ENCODE assay signal across 16 cellular contexts in the genomic region with DNA sequence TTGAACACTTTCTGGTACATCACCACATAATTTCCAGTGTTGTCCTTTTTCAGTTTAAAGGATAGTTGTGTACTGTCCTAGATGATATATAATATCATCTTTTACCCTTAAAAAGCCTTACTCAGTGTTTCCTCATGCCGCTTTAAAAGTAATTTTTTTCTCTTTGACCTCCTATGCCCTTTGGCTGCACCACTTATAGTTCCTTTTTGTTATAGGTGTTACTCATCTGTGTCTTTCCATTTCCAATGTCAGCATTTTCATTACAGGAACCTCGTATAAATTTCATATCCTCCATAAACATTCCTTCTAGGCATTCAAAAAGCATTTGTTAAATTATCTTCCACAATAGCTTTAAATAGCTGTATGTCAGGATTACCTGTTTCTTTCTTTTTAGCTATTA. TPM values are rescaled to one million over a fixed set of nuclear protein-coding genes. Genes with fewer than 3 reads are reported as not detected.
DNase-seq lines count a peak whose midpoint lies in the region; ATAC-seq, FAIRE-seq and TF ChIP-seq lines count a peak whose summit lies in the region.
"Had no signal": no experiment of that assay in that cellular context is flagged by ENCODE, and none has a peak within 500 bp of the region (broad histone marks: within the 10 kb centered on the region; RNA-seq: fewer than 3 reads in every experiment).

No MANE protein-coding gene starts in this region.

- RAD21 ChIA-PET in GM12878 (lab: Charles Lee; ENCODE audit: unreplicated experiment), result interaction anchor here (0.9 kb wide), 1 partner anchor 38 kb away, joined by 3 read pairs; no protein-coding TSS in a partner anchor

- POLR2A ChIA-PET in GM12878 (lab: Charles Lee), result interaction anchor here (1.3 to 1.4 kb wide), 2 partner anchors 11 to 38 kb away, joined by 5 to 6 read pairs; no protein-coding TSS in a partner anchor

- no peak for ATAC-seq in GM12878
- no peak for ATAC-seq in left lobe of liver

- H3K9ac ChIP-seq in GM12878 (ENCODE audit: control insufficient read depth, insufficient read depth, low read length), result no peak overlapping the region

- TF ChIP-seq CTCF in GM12878 (IDR thresholded peaks at IDR 0.05 in 2 of 3, conservative IDR thresholded peaks at IDR 0.05 in 1 of 3; ENCODE audit: control insufficient read depth in 2 of 3, extremely low read depth in 1 of 3, insufficient read depth in 1 of 3, low read depth in 3 of 3, low read length in 3 of 3) (no peak), Peyer's patch (IDR thresholded peaks at IDR 0.05) (no peak)

- no peak overlapping the region for H3K4me3 ChIP-seq in GM12878
- H3K4me3 ChIP-seq in Peyer's patch, result no peak overlapping the region

- no TSS peak for BruUV-seq in GM12878 (replicated peaks; lab: Mats Ljungman, UMichigan)

- H3K4me2 ChIP-seq in GM12878 (ENCODE audit: control insufficient read depth, insufficient read depth), result no peak overlapping the region

- in situ Hi-C loops in GM12878 (cut with MboI), result no loop called here

- H3K4me1 ChIP-seq in GM12878 (ENCODE audit: control insufficient read depth, insufficient read depth, low read length) (peaks cover 11% of the 10 kb centered on the region; the same call in 1 of the 2 replicates), Peyer's patch (no peaks in the 10 kb centered on the region)

- DNase-seq in CD1c-positive myeloid dendritic cell (ENCODE audit: extremely low spot score) (peak; percentile 51), M059J (ENCODE audit: low read depth) (peak; percentile 22), GM12878 (ENCODE audit: low read depth, low spot score) (no peak), lung microvascular endothelial cell (ENCODE audit: low read depth in 2 of 2) (peak; percentile 38 to 69), UCSD-AML1 (lab: John Stamatoyannopoulos, UW; ENCODE audit: unreplicated experiment) (no peak), Peyer's patch (no peak), left lobe of liver (ENCODE audit: low spot score) (no peak)
- DNase-seq: DMS 273 treated with DMSO at 0.1 percent for 48 hours, GDM1, KG1, NCI-H1105 treated with DMSO at 0.1 percent for 48 hours, NCI-H187 treated with DMSO at 0.1 percent for 48 hours, NCI-H526 treated with DMSO at 0.1 percent for 48 hours had no signal

- no peak overlapping the region for H2AFZ ChIP-seq in GM12878 (ENCODE audit: control insufficient read depth, low read depth, low read length)

- no peak overlapping the region for H3K27ac ChIP-seq in GM12878 (ENCODE audit: control insufficient read depth, insufficient read depth)
- no peak overlapping the region for H3K27ac ChIP-seq in Peyer's patch
- H3K27ac ChIP-seq: C4-2B, RWPE1 had no signal

- H3K36me3 ChIP-seq in GM12878 (ENCODE audit: control insufficient read depth in 2 of 2, insufficient read depth in 2 of 2, low read length in 1 of 2) (peaks cover 7 to 18% of the 10 kb centered on the region in 2 experiments; a peak in 3 of 4 replicates), Peyer's patch (peaks cover 0 to 42% (median 0%) of the 10 kb centered on the region in 3 donors)

- SMC1A ChIA-PET in GM12878 (lab: Charles Lee; ENCODE audit: uncharacterized antibody, unreplicated experiment), result interaction anchor here (1.0 to 2.5 kb wide), 7 partner anchors 11 to 39 kb away, joined by 4 to 8 read pairs (median 6); no protein-coding TSS in a partner anchor

- peaks cover 2% of the 10 kb centered on the region for H3K79me2 ChIP-seq in GM12878 (ENCODE audit: control insufficient read depth, insufficient read depth, low read length)

- H3K9me3 ChIP-seq in GM12878 (replicated peaks; ENCODE audit: control insufficient read depth, insufficient read depth, low read length) (no peaks in the 10 kb centered on the region; the same call in 1 of the 3 replicates), Peyer's patch (no peaks in the 10 kb centered on the region)

- CTCF ChIA-PET in GM12878 (lab: Yijun Ruan, JAX), result interaction anchor here (0.6 to 2.1 kb wide), 6 partner anchors 11 to 90 kb away, joined by 3 to 12 read pairs (median 4); no protein-coding TSS in a partner anchor

- no peak for FAIRE-seq in GM12878 (lab: Jason Lieb, UNC)
- FAIRE-seq: H1 had no signal

- TF ChIP-seq POLR2A in GM12878 (IDR thresholded peaks at IDR 0.05; ENCODE audit: low read depth, low read length) (no peak), Peyer's patch (IDR thresholded peaks at IDR 0.05) (no peak)

- 58% methylated on average over 2 of the region's 2 CpGs for WGBS in GM12878 (ENCODE audit: insufficient coverage, insufficient replicate concordance, low lambda C conversion rate, missing lambda C conversion rate)

- no peaks in the 10 kb centered on the region for H3K27me3 ChIP-seq in GM12878 (replicated peaks in 1 of 2; ENCODE audit: control insufficient read depth in 2 of 2, insufficient read depth in 2 of 2, low read length in 1 of 2)
- no peaks in the 10 kb centered on the region for H3K27me3 ChIP-seq in Peyer's patch

- peaks cover 3% of the 10 kb centered on the region; the same call in 1 of the 2 replicates for H4K20me1 ChIP-seq in GM12878 (ENCODE audit: control insufficient read depth, insufficient read depth)

- intact Hi-C loops in GM12878 (cut with micrococcal nuclease; ENCODE audit: unreplicated experiment), result no loop called here

- TF ChIP-seq RAD21 in GM12878 (IDR thresholded peaks at IDR 0.05; ENCODE audit: insufficient read depth, low read depth, low read length), result no peak

- TF ChIP-seq EP300 in GM12878 (IDR thresholded peaks at IDR 0.05; ENCODE audit: borderline replicate concordance in 1 of 2, control insufficient read depth in 1 of 2, low read depth in 2 of 2, low read length in 2 of 2), result no peak

TF ChIP-seq in GM12878, 131 proteins besides CTCF, POLR2A, EP300 and RAD21:
- TF ChIP-seq, protein P1, sequence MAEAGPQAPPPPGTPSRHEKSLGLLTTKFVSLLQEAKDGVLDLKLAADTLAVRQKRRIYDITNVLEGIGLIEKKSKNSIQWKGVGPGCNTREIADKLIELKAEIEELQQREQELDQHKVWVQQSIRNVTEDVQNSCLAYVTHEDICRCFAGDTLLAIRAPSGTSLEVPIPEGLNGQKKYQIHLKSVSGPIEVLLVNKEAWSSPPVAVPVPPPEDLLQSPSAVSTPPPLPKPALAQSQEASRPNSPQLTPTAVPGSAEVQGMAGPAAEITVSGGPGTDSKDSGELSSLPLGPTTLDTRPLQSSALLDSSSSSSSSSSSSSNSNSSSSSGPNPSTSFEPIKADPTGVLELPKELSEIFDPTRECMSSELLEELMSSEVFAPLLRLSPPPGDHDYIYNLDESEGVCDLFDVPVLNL (IDR thresholded peaks at IDR 0.05; ENCODE audit: low read depth, low read length), result no peak
- 0 out of 2 replicates have a peak, but pooled peaks have one; percentile 19 for TF ChIP-seq NR2F1 (conservative IDR thresholded peaks at IDR 0.05)

RNA-seq across cellular contexts. Expression of a gene that starts 40.8 kb away (rescaled TPM):
- total RNA-seq in M059J (2014; rRNA removed; shearing (Covaris generic)), result 30.1 and 39.9 TPM in 2 replicates
- 213 and 244 TPM in 2 replicates for total RNA-seq in GM12878 (2013; cell fraction: nucleolus; rRNA removed)
- 50.0 and 54.0 TPM in 2 replicates for total RNA-seq in GM12878 (2014; rRNA removed)
- total RNA-seq in GM12878 (2014; rRNA removed; fragmentation: Illumina TruSeq; extraction: Trizol), result 54.0 and 54.2 TPM in 2 replicates
- total RNA-seq in GM12878 (2021), result 28.7 and 33.9 TPM in 2 replicates
- 16.6 TPM for polyA plus RNA-seq in GM12878 (2011; ENCODE audit: low read depth)
- 25.7 and 42.5 TPM in 2 replicates for polyA plus RNA-seq in GM12878 (2011; rRNA removed)
- polyA plus RNA-seq in GM12878 (2011; cell fraction: cytosol; rRNA removed), result 8.9 and 10.5 TPM in 2 replicates
- 35.4 and 37.1 TPM in 2 replicates for polyA plus RNA-seq in GM12878 (2011; cell fraction: nucleus; rRNA removed)
- 25.5 and 29.9 TPM in 2 replicates for polyA plus RNA-seq in GM12878 (2012)
- 34.4 and 53.3 TPM in 2 replicates for polyA plus RNA-seq in GM12878 (2014; fragmentation: Illumina TruSeq; extraction: Trizol)
- 10 to 100 TPM; 13.9 to 14.8 TPM for polyA plus RNA-seq in GM12878 (2014; fragmentation: Nextera tagmentation; extraction: Ambion mirVana)
- polyA plus RNA-seq in GM12878 (2014; rRNA removed), result 23.1 and 27.2 TPM in 2 replicates
- 10 to 100 TPM; 36.2 to 38.8 TPM for polyA plus RNA-seq in GM12878 (2016; fragmentation: Nextera tagmentation; extraction: Ambion mirVana)
- 34.3 and 45.4 TPM in 2 replicates for polyA minus RNA-seq in GM12878 (2011; rRNA and poly(A)+ RNA removed)
- 11.1 and 13.4 TPM in 2 replicates for polyA minus RNA-seq in GM12878 (2011; cell fraction: cytosol; rRNA and poly(A)+ RNA removed)
- 57.3 and 80.4 TPM in 2 replicates for polyA minus RNA-seq in GM12878 (2011; cell fraction: nucleus; rRNA and poly(A)+ RNA removed)
- total RNA-seq in lung microvascular endothelial cell, result 44.9 and 59.1 TPM in 2 replicates
- 100 to 1,000 TPM in 1 of 4 donors, 10 to 100 TPM in 3; 62.5 to 170 (median 66.4) TPM for total RNA-seq in Peyer's patch
- total RNA-seq in left lobe of liver, result 23.7 TPM

Comparison
In these comparisons a context has a peak if more than half of its experiments do, and no peak if none do; other contexts are left out.
1. DNase-seq: peak in CD1c-positive myeloid dendritic cell (single experiment), M059J (single experiment) and lung microvascular endothelial cell (2 of 2); none in GM12878 (single experiment), UCSD-AML1 (single experiment), Peyer's patch (0 of 3) and left lobe of liver (single experiment).